ENCODE assay signal across 8 cellular contexts in genomic region chr15:63157066-63157890, GRCh38.
DNase-seq lines count a peak whose midpoint lies in the region; ATAC-seq lines count a peak whose summit lies in the region.

TSS of gene RPS27L (minus strand) at chr15:63157477. CDS start at chr15:63157405, 72 bp downstream.

- H3K9ac ChIP-seq in SK-N-MC (ENCODE audit: insufficient read length), result peak within 1 kb of the TSS; percentile 80

- peaks cover 8% of the 10 kb centered on the region for H3K36me3 ChIP-seq in SK-N-MC (ENCODE audit: insufficient read depth, low read length)

- CTCF ChIA-PET in activated naive CD4-positive, alpha-beta T cell treated with anti-CD3 and anti-CD28 coated beads, Interleukin-2, amount 10 ng/mL, durations not matched to agents 7 days and 5 days (lab: Charles Lee), result interaction anchor here (1.1 to 1.5 kb wide), 2 partner anchors 34 to 109 kb away, joined by 3 to 5 read pairs; no protein-coding TSS in a partner anchor

- H3K27ac ChIP-seq in SK-N-MC, result peak within 1 kb of the TSS; percentile 89

- H3K36me3 Mint-ChIP-seq in activated naive CD4-positive, alpha-beta T cell treated with anti-CD3 and anti-CD28 coated beads, Interleukin-2, amount 10 ng/mL, durations not matched to agents 7 days and 5 days, result peaks cover 29% of the 10 kb centered on the region

- H3K27ac Mint-ChIP-seq in activated naive CD4-positive, alpha-beta T cell treated with anti-CD3 and anti-CD28 coated beads, Interleukin-2, amount 10 ng/mL, durations not matched to agents 7 days and 5 days, result peak within 1 kb of the TSS; percentile 95

- H3K4me3 Mint-ChIP-seq in activated naive CD4-positive, alpha-beta T cell treated with anti-CD3 and anti-CD28 coated beads, Interleukin-2, amount 10 ng/mL, durations not matched to agents 7 days and 5 days, result peak within 1 kb of the TSS; percentile 93

- no peaks in the 10 kb centered on the region for H3K9me3 Mint-ChIP-seq in activated naive CD4-positive, alpha-beta T cell treated with anti-CD3 and anti-CD28 coated beads, Interleukin-2, amount 10 ng/mL, durations not matched to agents 7 days and 5 days

- peak; percentile 80 for ATAC-seq in HG02571 (IDR thresholded peaks at IDR 0.05; ENCODE audit: unreplicated experiment)

- H3K4me1 Mint-ChIP-seq in activated naive CD4-positive, alpha-beta T cell treated with anti-CD3 and anti-CD28 coated beads, Interleukin-2, amount 10 ng/mL, durations not matched to agents 7 days and 5 days, result peaks cover 28% of the 10 kb centered on the region

- DNase-seq in GM04504 (ENCODE audit: low read depth), result peak; percentile 82
- DNase-seq in NCI-H1048 (lab: John Stamatoyannopoulos, UW), result peak; percentile 65
- peak; percentile 66 for DNase-seq in SK-N-MC (ENCODE audit: low read depth, low spot score)
- DNase-seq in activated naive CD4-positive, alpha-beta T cell treated with anti-CD3 and anti-CD28 coated beads, Interleukin-2, amount 10 ng/mL, durations not matched to agents 7 days and 5 days, result peak; percentile 95
- DNase-seq in germinal center (ENCODE audit: low spot score), result peak; percentile 88
- peak; percentile 51 to 94 (median 84) for DNase-seq in nucleus accumbens (lab: John Stamatoyannopoulos, UW)
- peak; percentile 92 for DNase-seq in superior temporal gyrus (ENCODE audit: extremely low spot score)

- no peaks in the 10 kb centered on the region for H3K27me3 Mint-ChIP-seq in activated naive CD4-positive, alpha-beta T cell treated with anti-CD3 and anti-CD28 coated beads, Interleukin-2, amount 10 ng/mL, durations not matched to agents 7 days and 5 days

- peak within 1 kb of the TSS; percentile 90 for H3K4me3 ChIP-seq in SK-N-MC

- no peaks in the 10 kb centered on the region for H3K9me3 ChIP-seq in SK-N-MC (ENCODE audit: low read depth, low read length)

Comparison
In these comparisons a context has a peak if more than half of its experiments do, and no peak if none do; other contexts are left out.
1. Peak in every context shown above with its lines: DNase-seq, ATAC-seq, H3K4me3 ChIP-seq and H3K27ac ChIP-seq.